ENCODE assay signal across 8 cellular contexts in genomic region chr2:221203138-221203537, GRCh38.
DNase-seq lines count a peak whose midpoint lies in the region; ATAC-seq, FAIRE-seq and TF ChIP-seq lines count a peak whose summit lies in the region.

No MANE protein-coding gene starts in this region.

- FAIRE-seq in kidney (lab: Jason Lieb, UNC), result no peak

- TF ChIP-seq CTCF in HEK293 (tag by site-specific recombination; IDR thresholded peaks at IDR 0.05) (no peak), thyroid gland (IDR thresholded peaks at IDR 0.05) (no peak), kidney (IDR thresholded peaks at IDR 0.05; ENCODE audit: borderline replicate concordance, extremely low read depth, insufficient read depth) (no peak), esophagus muscularis mucosa (IDR thresholded peaks at IDR 0.05) (no peak)

- ATAC-seq in HG03460 (IDR thresholded peaks at IDR 0.05; ENCODE audit: unreplicated experiment), result peak; percentile 94

- H3K4me1 Mint-ChIP-seq in CD4-positive, alpha-beta memory T cell, result no peaks in the 10 kb centered on the region

- H3K4me3 Mint-ChIP-seq in CD4-positive, alpha-beta memory T cell, result no peak overlapping the region

- TF ChIP-seq POLR2A in thyroid gland (IDR thresholded peaks at IDR 0.05), result no peak
- TF ChIP-seq POLR2A in esophagus muscularis mucosa (IDR thresholded peaks at IDR 0.05; ENCODE audit: low read depth), result no peak

- H3K4me1 ChIP-seq in HEK293 (ENCODE audit: control insufficient read depth, insufficient read depth, low read length) (peaks cover 11% of the 10 kb centered on the region), thyroid gland (peaks cover 28 to 37% of the 10 kb centered on the region in 2 donors), kidney (ENCODE audit: control insufficient read depth in 1 of 2, insufficient read depth in 1 of 2, low read depth in 1 of 2, low read length in 2 of 2) (no peaks in the 10 kb centered on the region), esophagus muscularis mucosa (peaks cover 0 to 13% (median 4%) of the 10 kb centered on the region in 4 donors)
- no peaks in the 10 kb centered on the region for H3K4me1 ChIP-seq in CD4-positive, alpha-beta memory T cell (ENCODE audit: insufficient read depth, low read length)

- no peak for TF ChIP-seq EP300 in esophagus muscularis mucosa (IDR thresholded peaks at IDR 0.05)

- H3K27me3 ChIP-seq in thyroid gland (no peaks in the 10 kb centered on the region), esophagus muscularis mucosa (no peaks in the 10 kb centered on the region)
- H3K27me3 ChIP-seq in CD4-positive, alpha-beta memory T cell (ENCODE audit: insufficient read depth, low read length), result no peaks in the 10 kb centered on the region

- intact Hi-C loops in thyroid gland (cut with DNase I), result no loop called here
- intact Hi-C loops in kidney (cut with DNase I), result no loop called here
- intact Hi-C loops in esophagus muscularis mucosa (cut with DNase I), result no loop called here
- intact Hi-C loops in CD4-positive, alpha-beta memory T cell (cut with micrococcal nuclease), result no loop called here

- POLR2A ChIA-PET in HEK293 (lab: Yijun Ruan, JAX), result no interaction called here
- POLR2A ChIA-PET in CD4-positive, alpha-beta memory T cell (lab: Charles Lee; ENCODE audit: partially characterized antibody), result no interaction called here

- H3K9me3 Mint-ChIP-seq in CD4-positive, alpha-beta memory T cell, result no peaks in the 10 kb centered on the region

- H3K27ac ChIP-seq in HEK293 (ENCODE audit: extremely low read depth, low read depth, low read length) (no peak overlapping the region), thyroid gland (peak overlapping the region; percentile 47 to 60 (median 51)), kidney (ENCODE audit: low read depth in 2 of 2, low read length in 2 of 2) (no peak overlapping the region), esophagus muscularis mucosa (replicated peaks in 1 of 4) (no peak overlapping the region)
- no peak overlapping the region for H3K27ac ChIP-seq in CD4-positive, alpha-beta memory T cell (ENCODE audit: low read depth, low read length)

- no peaks in the 10 kb centered on the region for H3K36me3 Mint-ChIP-seq in CD4-positive, alpha-beta memory T cell

- no peak overlapping the region for H3K27ac Mint-ChIP-seq in CD4-positive, alpha-beta memory T cell

- H3K9ac ChIP-seq in kidney (ENCODE audit: low read length in 2 of 2), result no peak overlapping the region

- H3K36me3 ChIP-seq in HEK293 (ENCODE audit: control insufficient read depth in 2 of 2, insufficient read depth in 1 of 2, low read length in 2 of 2) (no peaks in the 10 kb centered on the region), thyroid gland (no peaks in the 10 kb centered on the region), kidney (ENCODE audit: control insufficient read depth in 1 of 2, insufficient read depth in 2 of 2, low read length in 2 of 2) (no peaks in the 10 kb centered on the region), esophagus muscularis mucosa (no peaks in the 10 kb centered on the region)
- no peaks in the 10 kb centered on the region for H3K36me3 ChIP-seq in CD4-positive, alpha-beta memory T cell (ENCODE audit: insufficient read depth, low read length)

- CTCF ChIA-PET in HEK293 (lab: Yijun Ruan, JAX), result no interaction called here
- CTCF ChIA-PET in CD4-positive, alpha-beta memory T cell (lab: Charles Lee; ENCODE audit: partially characterized antibody), result no interaction called here

- WGBS in thyroid gland, 2 donors, result 72 to 91% methylated on average over 2 of the region's 2 CpGs
- 79% methylated on average over 2 of the region's 2 CpGs for WGBS in esophagus muscularis mucosa

- peak; percentile 28 for DNase-seq in NCI-H510A treated with DMSO at 0.1 percent for 48 hours (lab: John Stamatoyannopoulos, UW)
- DNase-seq in NCI-H510A (lab: John Stamatoyannopoulos, UW), result no peak
- DNase-seq in thyroid gland, result no peak
- no peak for DNase-seq in kidney
- no peak for DNase-seq in esophagus muscularis mucosa (ENCODE audit: extremely low spot score)
- no peak for DNase-seq in CD4-positive, alpha-beta memory T cell

- peaks cover 3 to 12% of the 10 kb centered on the region in 2 donors for H3K27me3 Mint-ChIP-seq in CD4-positive, alpha-beta memory T cell

- no peaks in the 10 kb centered on the region for H3K9me3 ChIP-seq in HEK293 (ENCODE audit: control insufficient read depth, insufficient read depth, low read depth, low read length)
- no peaks in the 10 kb centered on the region for H3K9me3 ChIP-seq in thyroid gland
- no peaks in the 10 kb centered on the region for H3K9me3 ChIP-seq in kidney (ENCODE audit: control insufficient read depth in 1 of 2, low read length in 2 of 2)
- H3K9me3 ChIP-seq in esophagus muscularis mucosa, result no peaks in the 10 kb centered on the region
- H3K9me3 ChIP-seq in CD4-positive, alpha-beta memory T cell (ENCODE audit: control insufficient read depth in 1 of 2, low read length in 2 of 2), result no peaks in the 10 kb centered on the region

- H3K4me3 ChIP-seq in HEK293 (ENCODE audit: low read depth, low read length) (no peak overlapping the region), thyroid gland (replicated peaks in 1 of 3) (no peak overlapping the region), kidney (ENCODE audit: low read length in 2 of 2) (no peak overlapping the region), esophagus muscularis mucosa (no peak overlapping the region)
- no peak overlapping the region for H3K4me3 ChIP-seq in CD4-positive, alpha-beta memory T cell (ENCODE audit: low read length in 2 of 2)

TF ChIP-seq in HEK293, 187 proteins besides CTCF, POLR2A, EP300 and RAD21:
- TF ChIP-seq ZFHX2 (tag by site-specific recombination; conservative IDR thresholded peaks at IDR 0.05) (no peak), ZNF133 (tag by site-specific recombination; IDR thresholded peaks at IDR 0.05) (0 out of 2 replicates have a peak, but pooled peaks have one; percentile 39)
TF ChIP-seq in HEK293: peak in this region for 1.

Comparison
In these comparisons a context has a peak if more than half of its experiments do, and no peak if none do; other contexts are left out.
1. H3K27ac ChIP-seq: peak in thyroid gland (3 of 3); none in HEK293 (single experiment), kidney (0 of 2), esophagus muscularis mucosa (0 of 4) and CD4-positive, alpha-beta memory T cell (single experiment).